7 cellular contexts compared by ENCODE assay signal in genomic region chr1:149769216-149769615, GRCh38. TPM values are rescaled to one million over a fixed set of nuclear protein-coding genes. Genes with fewer than 3 reads are reported as not detected.
"Had no signal": no experiment of that assay in that cellular context is flagged by ENCODE, and none has a peak within 500 bp of the region (broad histone marks: within the 10 kb centered on the region; RNA-seq: fewer than 3 reads in every experiment).

No MANE protein-coding gene starts in this region.

RNA-seq across cellular contexts. Expression of gene FCGR1A, which starts 13.3 kb away (rescaled TPM):
- total RNA-seq: kidney epithelial cell, lung microvascular endothelial cell, mammary epithelial cell, mesothelial cell of epicardium, myocyte had no signal
- polyA plus RNA-seq: immature natural killer cell, keratinocyte, mammary epithelial cell had no signal
